ENCODE assay signal across 12 cellular contexts in genomic region chr7:50321678-50322077, GRCh38. TPM values are rescaled to one million over a fixed set of nuclear protein-coding genes. Genes with fewer than 3 reads are reported as not detected.
DNase-seq lines count a peak whose midpoint lies in the region; ATAC-seq lines count a peak whose summit lies in the region.
"Had no signal": no experiment of that assay in that cellular context is flagged by ENCODE, and none has a peak within 500 bp of the region (broad histone marks: within the 10 kb centered on the region; RNA-seq: fewer than 3 reads in every experiment).

No MANE protein-coding gene starts in this region.

- H3K9me3 Mint-ChIP-seq in activated T-cell treated with anti-CD3 and anti-CD28 coated beads, Interleukin-2, amount 50 U/mL, for 24 hours: no peaks in the 10 kb centered on the region
- H3K9me3 Mint-ChIP-seq in central memory CD8-positive, alpha-beta T cell: no peaks in the 10 kb centered on the region

- peak overlapping the region; percentile 87 for H3K27ac Mint-ChIP-seq in activated T-cell treated with anti-CD3 and anti-CD28 coated beads, Interleukin-2, amount 50 U/mL, for 24 hours
- H3K27ac Mint-ChIP-seq in central memory CD8-positive, alpha-beta T cell (ENCODE audit: low read depth): peak overlapping the region; percentile 99

- H3K4me1 Mint-ChIP-seq in activated T-cell treated with anti-CD3 and anti-CD28 coated beads, Interleukin-2, amount 50 U/mL, for 24 hours (ENCODE audit: low read depth): peaks cover 94% of the 10 kb centered on the region
- H3K4me1 Mint-ChIP-seq in central memory CD8-positive, alpha-beta T cell: peaks cover 87% of the 10 kb centered on the region

- ATAC-seq in central memory CD8-positive, alpha-beta T cell (replicated peaks; ENCODE audit: extremely low read depth, poor library complexity, severe bottlenecking): peak; percentile 29
- no peak for ATAC-seq in HG03025 (IDR thresholded peaks at IDR 0.05; ENCODE audit: low FRiP score, unreplicated experiment)
- ATAC-seq: HCT116 had no signal

- no peak for DNase-seq in activated T-cell treated with anti-CD3 and anti-CD28 coated beads, Interleukin-2, amount 50 U/mL, for 24 hours
- DNase-seq in activated T-cell treated with anti-CD3 and anti-CD28 coated beads for 4 hours (no peak), T-helper 9 cell (peak; percentile 45), H7 (no peak), NCI-H82 (lab: John Stamatoyannopoulos, UW) (no peak)
- no peak for DNase-seq in central memory CD8-positive, alpha-beta T cell (ENCODE audit: low spot score in 2 of 2)
- DNase-seq in stimulated activated naive CD4-positive, alpha-beta T cell treated with Interleukin-2 at 50 U/mL for 16 hours (lab: John Stamatoyannopoulos, UW): peak; percentile 37
- DNase-seq: activated gamma-delta T cell treated with Interleukin-2 at 50 U/mL for 16 hours, NCI-H146, NCI-H524 had no signal

- H3K36me3 ChIP-seq in H7 (replicated peaks; ENCODE audit: control insufficient read depth, insufficient read depth, low read length): no peaks in the 10 kb centered on the region

- no peak overlapping the region for H3K4me3 ChIP-seq in H7 (ENCODE audit: insufficient read depth, low read depth, low read length)

- H3K36me3 Mint-ChIP-seq in activated T-cell treated with anti-CD3 and anti-CD28 coated beads, Interleukin-2, amount 50 U/mL, for 24 hours (ENCODE audit: low read depth): peaks cover under 1% of the 10 kb centered on the region
- peaks cover 70% of the 10 kb centered on the region for H3K36me3 Mint-ChIP-seq in central memory CD8-positive, alpha-beta T cell (ENCODE audit: insufficient read depth)

- no peaks in the 10 kb centered on the region for H3K27me3 Mint-ChIP-seq in activated T-cell treated with anti-CD3 and anti-CD28 coated beads, Interleukin-2, amount 50 U/mL, for 24 hours
- H3K27me3 Mint-ChIP-seq in central memory CD8-positive, alpha-beta T cell: no peaks in the 10 kb centered on the region

- peak overlapping the region; percentile 69 for H3K4me3 Mint-ChIP-seq in activated T-cell treated with anti-CD3 and anti-CD28 coated beads, Interleukin-2, amount 50 U/mL, for 24 hours
- peak overlapping the region; percentile 68 for H3K4me3 Mint-ChIP-seq in central memory CD8-positive, alpha-beta T cell

- no peaks in the 10 kb centered on the region for H3K27me3 ChIP-seq in H7 (ENCODE audit: control insufficient read depth, insufficient read depth, low read length)

RNA-seq across cellular contexts. Expression of gene IKZF1, which starts 17.2 kb away (rescaled TPM):
- 0.81 and 1.4 TPM in 2 replicates for total RNA-seq in H7 (2014; rRNA removed; shearing (Covaris generic))

Comparison
In these comparisons a context has a peak if more than half of its experiments do, and no peak if none do; other contexts are left out.
1. DNase-seq: peak in T-helper 9 cell (single experiment) and stimulated activated naive CD4-positive, alpha-beta T cell treated with Interleukin-2 at 50 U/mL for 16 hours (single experiment); none in activated T-cell treated with anti-CD3 and anti-CD28 coated beads, Interleukin-2, amount 50 U/mL, for 24 hours (single experiment), activated T-cell treated with anti-CD3 and anti-CD28 coated beads for 4 hours (single experiment), central memory CD8-positive, alpha-beta T cell (0 of 2), H7 (single experiment) and NCI-H82 (single experiment).